ENCODE assay signal across 15 cellular contexts in genomic region chr21:45826733-45827692, GRCh38.
A peak's percentile ranks its signal among the peaks of the same experiment; 100 is the strongest.
DNase-seq lines count a peak whose midpoint lies in the region; ATAC-seq, FAIRE-seq and TF ChIP-seq lines count a peak whose summit lies in the region.
"Had no signal": no experiment of that assay in that cellular context is flagged by ENCODE, and none has a peak within 500 bp of the region (broad histone marks: within the 10 kb centered on the region; RNA-seq: fewer than 3 reads in every experiment).

No MANE protein-coding gene starts in this region.

- H3K27ac ChIP-seq in RWPE2 (ENCODE audit: poor library complexity, severe bottlenecking) (no peak overlapping the region), GM12878 (ENCODE audit: control insufficient read depth, insufficient read depth) (no peak overlapping the region)
- H3K27ac ChIP-seq: brain microvascular endothelial cell, neutrophil, SK-N-MC had no signal

- intact Hi-C loops in GM12878 (cut with micrococcal nuclease; ENCODE audit: unreplicated experiment) = loop anchor here (10.0 kb wide), 1 partner anchor 352 kb away; no protein-coding TSS in a partner anchor
- intact Hi-C loops in Right ventricle myocardium superior (cut with DNase I) = loop anchor here (10.0 kb wide), 1 partner anchor 362 kb away; no protein-coding TSS in a partner anchor

- H3K79me2 ChIP-seq in GM12878 (ENCODE audit: control insufficient read depth, insufficient read depth, low read length) = no peaks in the 10 kb centered on the region

- H3K9me3 ChIP-seq in RWPE2 (ENCODE audit: severe bottlenecking) (no peaks in the 10 kb centered on the region), GM12878 (replicated peaks; ENCODE audit: control insufficient read depth, insufficient read depth, low read length) (no peaks in the 10 kb centered on the region; the same call in 2 of the 3 replicates)

- peak overlapping the region; percentile 5 for H3K27ac Mint-ChIP-seq in activated naive CD4-positive, alpha-beta T cell treated with anti-CD3 and anti-CD28 coated beads, Interleukin-2, amount 10 ng/mL, durations not matched to agents 7 days and 5 days
- H3K27ac Mint-ChIP-seq: WTC11 had no signal

- no peaks in the 10 kb centered on the region for H3K36me3 ChIP-seq in RWPE2 (ENCODE audit: low read depth)
- H3K36me3 ChIP-seq in GM12878 (ENCODE audit: control insufficient read depth in 2 of 2, insufficient read depth in 2 of 2, low read length in 1 of 2) = no peaks in the 10 kb centered on the region
- H3K36me3 ChIP-seq: brain microvascular endothelial cell, neutrophil had no signal

- CTCF ChIA-PET in activated naive CD4-positive, alpha-beta T cell treated with anti-CD3 and anti-CD28 coated beads, Interleukin-2, amount 10 ng/mL, durations not matched to agents 7 days and 5 days (lab: Charles Lee) = interaction anchor here (1.5 kb wide), 1 partner anchor 96 kb away, joined by 3 read pairs; no protein-coding TSS in a partner anchor
- CTCF ChIA-PET in GM12878 (lab: Yijun Ruan, JAX) = interaction anchor here (0.6 to 1.5 kb wide), 4 partner anchors 21 to 323 kb away, joined by 3 to 5 read pairs (median 4); no protein-coding TSS in a partner anchor

- in situ Hi-C loops in GM12878 (cut with MboI) = loop anchor here (5.0 kb wide), 1 partner anchor 880 kb away; no protein-coding TSS in a partner anchor

- SMC1A ChIA-PET in GM12878 (lab: Charles Lee; ENCODE audit: uncharacterized antibody, unreplicated experiment) = interaction anchor here (1.0 kb wide), 1 partner anchor 53 kb away, joined by 3 read pairs; no protein-coding TSS in a partner anchor

- H3K4me2 ChIP-seq in GM12878 (ENCODE audit: control insufficient read depth, insufficient read depth) = 0 out of 2 replicates have a peak overlapping the region, but pooled peaks have one; percentile 35

- H3K36me3 Mint-ChIP-seq in activated naive CD4-positive, alpha-beta T cell treated with anti-CD3 and anti-CD28 coated beads, Interleukin-2, amount 10 ng/mL, durations not matched to agents 7 days and 5 days = no peaks in the 10 kb centered on the region
- H3K36me3 Mint-ChIP-seq: WTC11 had no signal

- peaks cover 14% of the 10 kb centered on the region for H3K4me1 Mint-ChIP-seq in activated naive CD4-positive, alpha-beta T cell treated with anti-CD3 and anti-CD28 coated beads, Interleukin-2, amount 10 ng/mL, durations not matched to agents 7 days and 5 days

- FAIRE-seq in GM12878 (lab: Jason Lieb, UNC) = no peak
- FAIRE-seq in D721Med (lab: Jason Lieb, UNC) = no peak

- H3K27me3 Mint-ChIP-seq in activated naive CD4-positive, alpha-beta T cell treated with anti-CD3 and anti-CD28 coated beads, Interleukin-2, amount 10 ng/mL, durations not matched to agents 7 days and 5 days = no peaks in the 10 kb centered on the region

- H3K9ac ChIP-seq in GM12878 (ENCODE audit: control insufficient read depth, insufficient read depth, low read length) = no peak overlapping the region

- H3K9me3 Mint-ChIP-seq in activated naive CD4-positive, alpha-beta T cell treated with anti-CD3 and anti-CD28 coated beads, Interleukin-2, amount 10 ng/mL, durations not matched to agents 7 days and 5 days = peaks cover 2% of the 10 kb centered on the region

- peak; percentile 47 for DNase-seq in activated naive CD4-positive, alpha-beta T cell treated with anti-CD3 and anti-CD28 coated beads, Interleukin-2, amount 10 ng/mL, durations not matched to agents 7 days and 5 days
- no peak for DNase-seq in activated naive CD4-positive, alpha-beta T cell (lab: John Stamatoyannopoulos, UW)
- DNase-seq in RWPE2 (ENCODE audit: low spot score) (peak; percentile 49), GM12878 (ENCODE audit: low read depth, low spot score) (no peak), ureter (ENCODE audit: low spot score) (peak; percentile 34), D721Med (ENCODE audit: insufficient read length, low spot score) (no peak), Right ventricle myocardium superior (no peak)
- no peak for DNase-seq in stimulated activated CD4-positive, alpha-beta T cell treated with anti-CD3 and anti-CD28 coated beads, Interleukin-2, amount 100 ng/mL, for 48 hours
- DNase-seq: ACHN; brain microvascular endothelial cell; effector CD4-positive, alpha-beta T cell; NCI-H2107 had no signal

- H2AFZ ChIP-seq in GM12878 (ENCODE audit: control insufficient read depth, low read depth, low read length) = no peak overlapping the region

- TF ChIP-seq EP300 in GM12878 (IDR thresholded peaks at IDR 0.05; ENCODE audit: borderline replicate concordance in 1 of 2, control insufficient read depth in 1 of 2, low read depth in 2 of 2, low read length in 2 of 2) = no peak

- no peak for ATAC-seq in RWPE2 (ENCODE audit: low read depth)
- ATAC-seq in GM12878 = peak; percentile 75
- no peak for ATAC-seq in Right ventricle myocardium superior (ENCODE audit: poor library complexity)
- ATAC-seq: WTC11 had no signal

- TF ChIP-seq RAD21 in GM12878 (IDR thresholded peaks at IDR 0.05; ENCODE audit: insufficient read depth, low read depth, low read length) = no peak

- TF ChIP-seq POLR2A in GM12878 (IDR thresholded peaks at IDR 0.05; ENCODE audit: low read depth, low read length) = no peak

- POLR2A ChIA-PET in GM12878 (lab: Charles Lee) = interaction anchor here (0.7 kb wide), 1 partner anchor 54 kb away, joined by 3 read pairs; no protein-coding TSS in a partner anchor

- TF ChIP-seq CTCF in RWPE2 (IDR thresholded peaks at IDR 0.05; ENCODE audit: poor library complexity, severe bottlenecking) (no peak), GM12878 (IDR thresholded peaks at IDR 0.05 in 2 of 3, conservative IDR thresholded peaks at IDR 0.05 in 1 of 3; ENCODE audit: control insufficient read depth in 2 of 3, extremely low read depth in 1 of 3, insufficient read depth in 1 of 3, low read depth in 3 of 3, low read length in 3 of 3) (no peak), D721Med (IDR thresholded peaks at IDR 0.05; ENCODE audit: insufficient read depth, missing control alignments) (no peak)

- RAD21 ChIA-PET in GM12878 (lab: Charles Lee; ENCODE audit: unreplicated experiment) = interaction anchor here (1.0 to 1.3 kb wide), 3 partner anchors 231 to 689 kb away, joined by 3 to 4 read pairs (median 3); no protein-coding TSS in a partner anchor

- 50% methylated on average over 24 of the region's 24 CpGs for WGBS in GM12878 (ENCODE audit: insufficient coverage, insufficient replicate concordance, low lambda C conversion rate, missing lambda C conversion rate)

- no peak overlapping the region for H3K4me3 Mint-ChIP-seq in activated naive CD4-positive, alpha-beta T cell treated with anti-CD3 and anti-CD28 coated beads, Interleukin-2, amount 10 ng/mL, durations not matched to agents 7 days and 5 days
- H3K4me3 Mint-ChIP-seq: WTC11 had no signal

- H4K20me1 ChIP-seq in GM12878 (ENCODE audit: control insufficient read depth, insufficient read depth) = no peaks in the 10 kb centered on the region

- no TSS peak for BruUV-seq in GM12878 (replicated peaks; lab: Mats Ljungman, UMichigan)

- H3K4me1 ChIP-seq in RWPE2 (ENCODE audit: insufficient read depth, poor library complexity, severe bottlenecking) = no peaks in the 10 kb centered on the region
- peaks cover 5% of the 10 kb centered on the region; the same call in 1 of the 2 replicates for H3K4me1 ChIP-seq in GM12878 (ENCODE audit: control insufficient read depth, insufficient read depth, low read length)

- H3K4me3 ChIP-seq in RWPE2 (ENCODE audit: severe bottlenecking) (no peak overlapping the region), GM12878 (no peak overlapping the region)
- H3K4me3 ChIP-seq: SK-N-MC had no signal

- no peaks in the 10 kb centered on the region for H3K27me3 ChIP-seq in RWPE2 (ENCODE audit: insufficient read depth, poor library complexity, severe bottlenecking)
- no peaks in the 10 kb centered on the region for H3K27me3 ChIP-seq in GM12878 (replicated peaks in 1 of 2; ENCODE audit: control insufficient read depth in 2 of 2, insufficient read depth in 2 of 2, low read length in 1 of 2)
- H3K27me3 ChIP-seq: brain microvascular endothelial cell, neutrophil had no signal

TF ChIP-seq in GM12878, 131 proteins besides CTCF, POLR2A, EP300 and RAD21:
- TF ChIP-seq IKZF1 (conservative IDR thresholded peaks at IDR 0.05) (no peak), TCF3 (IDR thresholded peaks at IDR 0.05; ENCODE audit: borderline replicate concordance, insufficient read depth, low read depth, low read length) (no peak), SPI1 (IDR thresholded peaks at IDR 0.05; ENCODE audit: borderline replicate concordance, insufficient read depth, low read depth, low read length) (peak; percentile 77; the same call in 1 of the 2 replicates), BACH1 (IDR thresholded peaks at IDR 0.05; ENCODE audit: borderline replicate concordance) (no peak)

Comparison
In these comparisons a context has a peak if more than half of its experiments do, and no peak if none do; other contexts are left out.
1. DNase-seq: peak in activated naive CD4-positive, alpha-beta T cell treated with anti-CD3 and anti-CD28 coated beads, Interleukin-2, amount 10 ng/mL, durations not matched to agents 7 days and 5 days (single experiment), RWPE2 (single experiment) and ureter (single experiment); none in activated naive CD4-positive, alpha-beta T cell (0 of 4), GM12878 (single experiment), stimulated activated CD4-positive, alpha-beta T cell treated with anti-CD3 and anti-CD28 coated beads, Interleukin-2, amount 100 ng/mL, for 48 hours (0 of 2), D721Med (single experiment) and Right ventricle myocardium superior (single experiment).